38 cellular contexts compared by ENCODE assay signal in genomic region chr10:73289958-73290357, GRCh38.
"Had no signal": no experiment of that assay in that cellular context is flagged by ENCODE, and none has a peak within 500 bp of the region (broad histone marks: within the 10 kb centered on the region; RNA-seq: fewer than 3 reads in every experiment).

No MANE protein-coding gene starts in this region.

- H3K27ac Mint-ChIP-seq: activated B cell treated with CpG ODN at 0.5 μM for 24 hours; activated CD4-positive, alpha-beta memory T cell treated with anti-CD3 and anti-CD28 coated beads for 36 hours; activated CD4-positive, alpha-beta T cell treated with anti-CD3 and anti-CD28 coated beads, Interleukin-2, amount 10 ng/mL, durations not matched to agents 24 days and 14 days; activated CD8-positive, alpha-beta T cell treated with anti-CD3 and anti-CD28 coated beads for 36 hours; activated naive CD4-positive, alpha-beta T cell treated with anti-CD3 and anti-CD28 coated beads, Interleukin-2, amount 10 ng/mL, durations not matched to agents 7 days and 5 days; activated naive CD4-positive, alpha-beta T cell treated with anti-CD3 and anti-CD28 coated beads, Interleukin-2, amount 50 U/mL, for 24 hours; activated naive CD8-positive, alpha-beta T cell; activated naive CD8-positive, alpha-beta T cell treated with anti-CD3 and anti-CD28 coated beads, Interleukin-2, amount 10 ng/mL, durations not matched to agents 7 days and 5 days; activated naive CD8-positive, alpha-beta T cell treated with anti-CD3 and anti-CD28 coated beads, Interleukin-2, amount 50 U/mL, for 24 hours; activated T-cell treated with anti-CD3 and anti-CD28 coated beads, Interleukin-2, amount 50 U/mL, for 72 hours; activated T-helper 1 cell treated with anti-CD3 and anti-CD28 coated beads, Interleukin-12 subunit alpha, Interleukin-12 subunit beta, Interleukin-2, Interleukin-4 antibody, amounts not matched to agents 30 ng/mL and 10 ng/mL and 1 ng/mL, durations not matched to agents 14 hours and 24 hours and 36 hours; activated T-helper 17 cell treated with anti-CD3 and anti-CD28 coated beads, Interleukin-2, amount 50 U/mL, for 72 hours; brain; T-helper 1 cell treated with Interleukin-12 subunit alpha and Interleukin-12 subunit beta and Interleukin-4 antibody, amounts not matched to agents 30 μg/mL and 1 μg/mL, for 36 hours; T-helper 2 cell treated with Interferon-gamma antibody and Interleukin-4, amounts not matched to agents 5 μg/mL and 100 μg/mL, for 36 hours had no signal

- H3K4me3 Mint-ChIP-seq: activated B cell treated with CpG ODN at 0.5 μM for 24 hours; activated CD4-positive, alpha-beta memory T cell treated with anti-CD3 and anti-CD28 coated beads for 36 hours; activated CD4-positive, alpha-beta T cell treated with anti-CD3 and anti-CD28 coated beads, Interleukin-2, amount 10 ng/mL, durations not matched to agents 24 days and 14 days; activated CD8-positive, alpha-beta T cell treated with anti-CD3 and anti-CD28 coated beads for 36 hours; activated naive CD4-positive, alpha-beta T cell treated with anti-CD3 and anti-CD28 coated beads, Interleukin-2, amount 10 ng/mL, durations not matched to agents 7 days and 5 days; activated naive CD4-positive, alpha-beta T cell treated with anti-CD3 and anti-CD28 coated beads, Interleukin-2, amount 50 U/mL, for 24 hours; activated naive CD8-positive, alpha-beta T cell; activated naive CD8-positive, alpha-beta T cell treated with anti-CD3 and anti-CD28 coated beads, Interleukin-2, amount 10 ng/mL, durations not matched to agents 7 days and 5 days; activated naive CD8-positive, alpha-beta T cell treated with anti-CD3 and anti-CD28 coated beads, Interleukin-2, amount 50 U/mL, for 24 hours; activated T-cell treated with anti-CD3 and anti-CD28 coated beads, Interleukin-2, amount 50 U/mL, for 4 hours; activated T-cell treated with anti-CD3 and anti-CD28 coated beads, Interleukin-2, amount 50 U/mL, for 72 hours; activated T-helper 1 cell treated with anti-CD3 and anti-CD28 coated beads, Interleukin-12 subunit alpha, Interleukin-12 subunit beta, Interleukin-2, Interleukin-4 antibody, amounts not matched to agents 30 ng/mL and 10 ng/mL and 1 ng/mL, durations not matched to agents 14 hours and 24 hours and 36 hours; activated T-helper 17 cell treated with anti-CD3 and anti-CD28 coated beads, Interleukin-2, amount 50 U/mL, for 72 hours; brain; central memory CD8-positive, alpha-beta T cell; T-helper 1 cell treated with Interleukin-12 subunit alpha and Interleukin-12 subunit beta and Interleukin-4 antibody, amounts not matched to agents 30 μg/mL and 1 μg/mL, for 36 hours; T-helper 2 cell treated with Interferon-gamma antibody and Interleukin-4, amounts not matched to agents 5 μg/mL and 100 μg/mL, for 36 hours had no signal

- H3K27me3 ChIP-seq: ascending aorta, cardiac muscle cell had no signal

- DNase-seq: activated B cell treated with CpG ODN at 0.5 μM for 24 hours; activated CD4-positive, alpha-beta memory T cell treated with anti-CD3 and anti-CD28 coated beads for 36 hours; activated CD4-positive, alpha-beta T cell treated with anti-CD3 and anti-CD28 coated beads for 4 hours; activated CD4-positive, alpha-beta T cell treated with anti-CD3 and anti-CD28 coated beads, Interleukin-2, amount 10 ng/mL, durations not matched to agents 24 days and 14 days; activated CD4-positive, alpha-beta T cell treated with anti-CD3 and anti-CD28 coated beads, Interleukin-2, amount 50 U/mL, for 1 hour; activated CD4-positive, alpha-beta T cell treated with anti-CD3 and anti-CD28 coated beads, Interleukin-2, amount 50 U/mL, for 4 hours; activated CD4-positive, CD25-positive, alpha-beta regulatory T cell treated with anti-CD3 and anti-CD28 coated beads, Interleukin-2, amount 50 U/mL, for 72 hours; activated CD8-positive, alpha-beta memory T cell treated with anti-CD3 and anti-CD28 coated beads, Interleukin-2, amount 50 U/mL, for 4 hours; activated CD8-positive, alpha-beta T cell treated with anti-CD3 and anti-CD28 coated beads for 36 hours; activated gamma-delta T cell; activated naive CD4-positive, alpha-beta T cell treated with anti-CD3 and anti-CD28 coated beads, Interleukin-2, amount 10 ng/mL, durations not matched to agents 7 days and 5 days; activated naive CD4-positive, alpha-beta T cell treated with Interleukin-2 at 50 U/mL for 16 hours; activated naive CD8-positive, alpha-beta T cell treated with anti-CD3 and anti-CD28 coated beads, Interleukin-2, amount 10 ng/mL, durations not matched to agents 7 days and 5 days; activated naive CD8-positive, alpha-beta T cell treated with anti-CD3 and anti-CD28 coated beads, Interleukin-2, amount 50 U/mL, for 24 hours; activated T-cell treated with anti-CD3 and anti-CD28 coated beads for 4 hours; activated T-cell treated with anti-CD3 and anti-CD28 coated beads, Interleukin-2, amount 50 U/mL, for 1 hour; activated T-cell treated with anti-CD3 and anti-CD28 coated beads, Interleukin-2, amount 50 U/mL, for 4 hours; activated T-cell treated with anti-CD3 and anti-CD28 coated beads, Interleukin-2, amount 50 U/mL, for 72 hours; amygdala; anterior cingulate cortex; caudate nucleus; cerebellar nuclear complex; T-helper 1 cell; T-helper 2 cell; T-helper 9 cell had no signal

- H3K4me1 ChIP-seq: ascending aorta had no signal

- H3K4me3 ChIP-seq: ascending aorta, cardiac muscle cell had no signal

- H3K36me3 ChIP-seq: ascending aorta, cardiac muscle cell had no signal

- H3K9me3 ChIP-seq: ascending aorta had no signal

- H3K27ac ChIP-seq: ascending aorta, cardiac muscle cell, VCaP had no signal

- H3K36me3 Mint-ChIP-seq: activated naive CD4-positive, alpha-beta T cell treated with anti-CD3 and anti-CD28 coated beads, Interleukin-2, amount 10 ng/mL, durations not matched to agents 7 days and 5 days had no signal

- H3K27me3 Mint-ChIP-seq: activated B cell treated with CpG ODN at 0.5 μM for 24 hours; activated CD4-positive, alpha-beta memory T cell treated with anti-CD3 and anti-CD28 coated beads for 36 hours; activated CD8-positive, alpha-beta T cell treated with anti-CD3 and anti-CD28 coated beads for 36 hours; activated naive CD4-positive, alpha-beta T cell treated with anti-CD3 and anti-CD28 coated beads, Interleukin-2, amount 50 U/mL, for 24 hours; activated naive CD8-positive, alpha-beta T cell; activated naive CD8-positive, alpha-beta T cell treated with anti-CD3 and anti-CD28 coated beads, Interleukin-2, amount 10 ng/mL, durations not matched to agents 7 days and 5 days; activated T-helper 17 cell treated with anti-CD3 and anti-CD28 coated beads, Interleukin-2, amount 50 U/mL, for 72 hours; brain; central memory CD8-positive, alpha-beta T cell had no signal

- ATAC-seq: activated CD8-positive, alpha-beta T cell treated with anti-CD3 and anti-CD28 coated beads for 36 hours; activated naive CD8-positive, alpha-beta T cell treated with anti-CD3 and anti-CD28 coated beads, Interleukin-2, amount 50 U/mL, for 24 hours; activated T-cell treated with anti-CD3 and anti-CD28 coated beads, Interleukin-2, amount 50 U/mL, for 4 hours; activated T-cell treated with anti-CD3 and anti-CD28 coated beads, Interleukin-2, amount 50 U/mL, for 72 hours; activated T-helper 17 cell treated with anti-CD3 and anti-CD28 coated beads, Interleukin-2, amount 50 U/mL, for 72 hours had no signal

- H3K4me1 Mint-ChIP-seq: activated B cell treated with CpG ODN at 0.5 μM for 24 hours; activated CD4-positive, alpha-beta T cell treated with anti-CD3 and anti-CD28 coated beads, Interleukin-2, amount 10 ng/mL, durations not matched to agents 24 days and 14 days; activated naive CD4-positive, alpha-beta T cell treated with anti-CD3 and anti-CD28 coated beads, Interleukin-2, amount 10 ng/mL, durations not matched to agents 7 days and 5 days; activated naive CD4-positive, alpha-beta T cell treated with anti-CD3 and anti-CD28 coated beads, Interleukin-2, amount 50 U/mL, for 24 hours; activated naive CD8-positive, alpha-beta T cell treated with anti-CD3 and anti-CD28 coated beads, Interleukin-2, amount 10 ng/mL, durations not matched to agents 7 days and 5 days; activated naive CD8-positive, alpha-beta T cell treated with anti-CD3 and anti-CD28 coated beads, Interleukin-2, amount 50 U/mL, for 24 hours; activated T-helper 17 cell treated with anti-CD3 and anti-CD28 coated beads, Interleukin-2, amount 50 U/mL, for 72 hours; brain; central memory CD8-positive, alpha-beta T cell had no signal

- FAIRE-seq: bronchial epithelial cell, TTC549 had no signal

- H3K9me3 Mint-ChIP-seq: activated CD4-positive, alpha-beta memory T cell treated with anti-CD3 and anti-CD28 coated beads for 36 hours; activated CD4-positive, alpha-beta T cell treated with anti-CD3 and anti-CD28 coated beads, Interleukin-2, amount 10 ng/mL, durations not matched to agents 24 days and 14 days; activated CD8-positive, alpha-beta T cell treated with anti-CD3 and anti-CD28 coated beads for 36 hours; activated naive CD4-positive, alpha-beta T cell treated with anti-CD3 and anti-CD28 coated beads, Interleukin-2, amount 10 ng/mL, durations not matched to agents 7 days and 5 days; activated naive CD8-positive, alpha-beta T cell treated with anti-CD3 and anti-CD28 coated beads, Interleukin-2, amount 50 U/mL, for 24 hours; activated T-helper 17 cell treated with anti-CD3 and anti-CD28 coated beads, Interleukin-2, amount 50 U/mL, for 72 hours; central memory CD8-positive, alpha-beta T cell had no signal
